ENCODE assay signal across 18 cellular contexts in genomic region chr14:102737402-102738372, GRCh38.
"Had no signal": no experiment of that assay in that cellular context is flagged by ENCODE, and none has a peak within 500 bp of the region (broad histone marks: within the 10 kb centered on the region; RNA-seq: fewer than 3 reads in every experiment).

No MANE protein-coding gene starts in this region.

- H3K4me1 ChIP-seq: body of pancreas, esophagus muscularis mucosa, sigmoid colon, stomach had no signal

- H3K27ac ChIP-seq: body of pancreas, esophagus muscularis mucosa, sigmoid colon, stomach, thoracic aorta had no signal

- ATAC-seq: body of pancreas; naive thymus-derived CD4-positive, alpha-beta T cell had no signal

- H3K36me3 ChIP-seq: thoracic aorta had no signal

- H3K27me3 ChIP-seq: body of pancreas, esophagus muscularis mucosa, sigmoid colon, stomach had no signal

- H3K27me3 Mint-ChIP-seq: central memory CD8-positive, alpha-beta T cell; dendritic cell treated with granulocyte-macrophage colony-stimulating factor and Interleukin-4, amounts not matched to agents 40 ng/mL and 50 ng/mL, for 4 days; naive thymus-derived CD4-positive, alpha-beta T cell had no signal

- DNase-seq: activated CD4-positive, alpha-beta T cell treated with anti-CD3 and anti-CD28 coated beads, Interleukin-2, amount 50 U/mL, for 4 hours; activated CD4-positive, CD25-positive, alpha-beta regulatory T cell treated with anti-CD3 and anti-CD28 coated beads, Interleukin-2, amount 50 U/mL, for 72 hours; activated naive CD4-positive, alpha-beta T cell treated with anti-CD3 and anti-CD28 coated beads for 36 hours; body of pancreas; immature natural killer cell; naive thymus-derived CD4-positive, alpha-beta T cell; nucleus accumbens; sigmoid colon; stimulated activated CD4-positive, alpha-beta T cell treated with anti-CD3 and anti-CD28 coated beads, Interleukin-4, amount 100 ng/mL, for 1 hour; stimulated activated CD8-positive, alpha-beta memory T cell treated with anti-CD3 and anti-CD28 coated beads, Interleukin-4, amount 100 ng/mL, for 48 hours; stomach; SW 1271 had no signal

- H3K4me3 Mint-ChIP-seq: activated naive CD4-positive, alpha-beta T cell treated with anti-CD3 and anti-CD28 coated beads for 36 hours; central memory CD8-positive, alpha-beta T cell; dendritic cell treated with granulocyte-macrophage colony-stimulating factor and Interleukin-4, amounts not matched to agents 40 ng/mL and 50 ng/mL, for 4 days; immature natural killer cell had no signal

- H3K27ac Mint-ChIP-seq: activated naive CD4-positive, alpha-beta T cell treated with anti-CD3 and anti-CD28 coated beads for 36 hours; dendritic cell treated with granulocyte-macrophage colony-stimulating factor and Interleukin-4, amounts not matched to agents 40 ng/mL and 50 ng/mL, for 4 days; immature natural killer cell had no signal

- H3K9me3 Mint-ChIP-seq: central memory CD8-positive, alpha-beta T cell had no signal

- H3K4me1 Mint-ChIP-seq: central memory CD8-positive, alpha-beta T cell; immature natural killer cell; naive thymus-derived CD4-positive, alpha-beta T cell had no signal

- H3K4me3 ChIP-seq: body of pancreas, esophagus muscularis mucosa, lung, sigmoid colon, stomach, thoracic aorta had no signal

- FAIRE-seq: urothelium cell line had no signal
